Comparison of ENCODE assay signal across 8 cellular contexts in genomic region chr1:222643603-222643936, GRCh38. TPM values are rescaled to one million over a fixed set of nuclear protein-coding genes. Genes with fewer than 3 reads are reported as not detected.
DNase-seq lines count a peak whose midpoint lies in the region; ATAC-seq and TF ChIP-seq lines count a peak whose summit lies in the region.

No MANE protein-coding gene starts in this region.

- H3K4me1 ChIP-seq in cardiac muscle cell (ENCODE audit: low read depth), result peaks cover 10% of the 10 kb centered on the region

- no peaks in the 10 kb centered on the region for H3K9me3 Mint-ChIP-seq in WTC11

- peak overlapping the region; percentile 97 for H3K4me3 Mint-ChIP-seq in WTC11

- H3K9me3 ChIP-seq in cardiac muscle cell (ENCODE audit: low read depth), result no peaks in the 10 kb centered on the region

- POLR2A ChIA-PET in WTC11 (lab: Charles Lee), result interaction anchor here (0.6 to 1.9 kb wide), 4 partner anchors 25 to 69 kb away, joined by 3 to 7 read pairs (median 4); partner anchors contain the start of genes AIDA, BROX and TAF1A

- no peaks in the 10 kb centered on the region for H3K27me3 Mint-ChIP-seq in WTC11 (ENCODE audit: low read depth)

- H3K27ac ChIP-seq in cardiac muscle cell, result peak overlapping the region; percentile 95

- ATAC-seq in WTC11 (no peak; the same call in 1 of the 2 replicates), GM21717 (IDR thresholded peaks at IDR 0.05; ENCODE audit: unreplicated experiment) (no peak)

- H3K27ac Mint-ChIP-seq in WTC11, result peak overlapping the region; percentile 97

- TF ChIP-seq CTCF in WTC11 (IDR thresholded peaks at IDR 0.05) (no peak), cardiac muscle cell (IDR thresholded peaks at IDR 0.05; ENCODE audit: low read depth, low read length) (no peak), retinal pigment epithelial cell (conservative IDR thresholded peaks at IDR 0.05; ENCODE audit: low read depth, low read length) (no peak)

- peak; percentile 12 for DNase-seq in activated CD8-positive, alpha-beta memory T cell treated with anti-CD3 and anti-CD28 coated beads, Interleukin-2, amount 50 U/mL, for 1 hour (ENCODE audit: extremely low read depth)
- no peak for DNase-seq in activated CD8-positive, alpha-beta memory T cell treated with anti-CD3 and anti-CD28 coated beads for 24 hours
- DNase-seq in WTC11 (ENCODE audit: low spot score) (no peak), cardiac muscle cell (ENCODE audit: low read depth in 1 of 2, low spot score in 1 of 2) (no peak), retinal pigment epithelial cell (ENCODE audit: low read depth) (no peak), cortex of kidney (lab: John Stamatoyannopoulos, UW) (no peak), iPS-NIHi7 (ENCODE audit: extremely low spot score) (no peak)

- H3K4me1 Mint-ChIP-seq in WTC11, result peaks cover 13% of the 10 kb centered on the region

- H3K36me3 Mint-ChIP-seq in WTC11, result peaks cover 21% of the 10 kb centered on the region

- CTCF ChIA-PET in WTC11 (lab: Charles Lee), result interaction anchor here (1.9 to 3.3 kb wide), 2 partner anchors 9 to 179 kb away, joined by 7 to 28 read pairs; no protein-coding TSS in a partner anchor

- H3K36me3 ChIP-seq in cardiac muscle cell, result peaks cover 26% of the 10 kb centered on the region

- H3K27me3 ChIP-seq in cardiac muscle cell, result no peaks in the 10 kb centered on the region

- H3K4me3 ChIP-seq in cardiac muscle cell, result peak overlapping the region; percentile 95
- peak overlapping the region; percentile 85 for H3K4me3 ChIP-seq in retinal pigment epithelial cell (ENCODE audit: low read length)

TF ChIP-seq in WTC11, 78 proteins besides CTCF, POLR2A, EP300 and RAD21:
- TF ChIP-seq EMX1 (CRISPR knock-in tag; IDR thresholded peaks at IDR 0.05) (no peak), SMAD3 (CRISPR knock-in tag; IDR thresholded peaks at IDR 0.05; ENCODE audit: borderline replicate concordance) (no peak), E2F1 (CRISPR knock-in tag; IDR thresholded peaks at IDR 0.05) (no peak), ZNF532 (CRISPR knock-in tag; IDR thresholded peaks at IDR 0.05; ENCODE audit: borderline replicate concordance) (no peak), ZNF263 (CRISPR knock-in tag; IDR thresholded peaks at IDR 0.05; ENCODE audit: low read depth) (no peak), NR1H2 (CRISPR knock-in tag; IDR thresholded peaks at IDR 0.05) (no peak), ZNF671 (CRISPR knock-in tag; IDR thresholded peaks at IDR 0.05) (no peak), CDX4 (CRISPR knock-in tag; IDR thresholded peaks at IDR 0.05; ENCODE audit: borderline replicate concordance) (no peak), ZMAT4 (CRISPR knock-in tag; IDR thresholded peaks at IDR 0.05) (no peak), RORB (CRISPR knock-in tag; IDR thresholded peaks at IDR 0.05) (no peak), ZNF423 (CRISPR knock-in tag; IDR thresholded peaks at IDR 0.05) (no peak), MAX (CRISPR knock-in tag; IDR thresholded peaks at IDR 0.05) (no peak), USF2 (CRISPR knock-in tag; IDR thresholded peaks at IDR 0.05) (no peak), KAT7 (CRISPR knock-in tag; IDR thresholded peaks at IDR 0.05; ENCODE audit: borderline replicate concordance) (no peak), PRRX2 (CRISPR knock-in tag; IDR thresholded peaks at IDR 0.05) (no peak), SOX15 (CRISPR knock-in tag; IDR thresholded peaks at IDR 0.05) (no peak), CREM (CRISPR knock-in tag; IDR thresholded peaks at IDR 0.05) (no peak), ZNF416 (CRISPR knock-in tag; IDR thresholded peaks at IDR 0.05) (no peak), E2F5 (CRISPR knock-in tag; IDR thresholded peaks at IDR 0.05) (no peak)

RNA-seq across cellular contexts. Expression of gene MIA3, which starts 25.7 kb away (rescaled TPM):
- total RNA-seq in WTC11 (2021), result 52.8 to 70.0 TPM (median 54.9 TPM) in 3 replicates
- 29.3 and 38.5 TPM in 2 replicates for total RNA-seq in cardiac muscle cell
- polyA plus RNA-seq in cardiac muscle cell, result 32.9 and 53.8 TPM in 2 replicates

RNA-seq across cellular contexts. Expression of gene TAF1A, which starts 53.8 kb away (rescaled TPM):
- total RNA-seq in WTC11 (2021) (10.8 to 12.9 TPM (median 12.0 TPM) in 3 replicates), cardiac muscle cell (5.0 and 5.7 TPM in 2 replicates)
- polyA plus RNA-seq in cardiac muscle cell, result 3.9 and 5.5 TPM in 2 replicates
